8 cellular contexts compared by ENCODE assay signal in genomic region chr10:47311900-47312662, GRCh38. TPM values are rescaled to one million over a fixed set of nuclear protein-coding genes. Genes with fewer than 3 reads are reported as not detected.
DNase-seq lines count a peak whose midpoint lies in the region; ATAC-seq and TF ChIP-seq lines count a peak whose summit lies in the region.

No MANE protein-coding gene starts in this region.

- CTCF ChIA-PET in activated CD4-positive, alpha-beta memory T cell treated with anti-CD3 and anti-CD28 coated beads for 36 hours (lab: Charles Lee): interaction anchor here (0.6 to 9.8 kb wide), 33 partner anchors 9 to 319 kb away, joined by 3 to 369 read pairs (median 4); partner anchors contain the start of gene GDF10

- no peaks in the 10 kb centered on the region for H3K9me3 ChIP-seq in lung (ENCODE audit: control insufficient read depth in 2 of 2, insufficient read depth in 1 of 2, low read length in 1 of 2)

- ATAC-seq in HG02798 (IDR thresholded peaks at IDR 0.05; ENCODE audit: poor library complexity, unreplicated experiment) (peak; percentile 80), lung (ENCODE audit: insufficient read depth, low FRiP score) (peak; percentile 68), GM18517 (IDR thresholded peaks at IDR 0.05; ENCODE audit: unreplicated experiment) (no peak)

- H3K27ac ChIP-seq in dorsolateral prefrontal cortex (no peak overlapping the region), lung (ENCODE audit: low read depth in 1 of 2, low read length in 1 of 2) (no peak overlapping the region)

- no peak overlapping the region for H3K4me3 Mint-ChIP-seq in activated CD4-positive, alpha-beta memory T cell treated with anti-CD3 and anti-CD28 coated beads for 36 hours

- peak; percentile 20 to 95 (median 87) for TF ChIP-seq CTCF in dorsolateral prefrontal cortex (IDR thresholded peaks at IDR 0.05 in 54 of 56, conservative IDR thresholded peaks at IDR 0.05 in 2 of 56; ENCODE audit: low read depth in 1 of 56, partially characterized antibody in 56 of 56)
- TF ChIP-seq CTCF in lung (IDR thresholded peaks at IDR 0.05; ENCODE audit: control extremely low read depth, extremely low read depth): peak; percentile 82

- peak overlapping the region; percentile 51 for H3K27ac Mint-ChIP-seq in activated CD4-positive, alpha-beta memory T cell treated with anti-CD3 and anti-CD28 coated beads for 36 hours

- no peaks in the 10 kb centered on the region for H3K9me3 Mint-ChIP-seq in activated CD4-positive, alpha-beta memory T cell treated with anti-CD3 and anti-CD28 coated beads for 36 hours

- no peaks in the 10 kb centered on the region for H3K27me3 Mint-ChIP-seq in activated CD4-positive, alpha-beta memory T cell treated with anti-CD3 and anti-CD28 coated beads for 36 hours

- WGBS in lung, 2 donors: 23 to 31% methylated on average over 21 of the region's 21 CpGs

- POLR2A ChIA-PET in activated CD4-positive, alpha-beta memory T cell treated with anti-CD3 and anti-CD28 coated beads for 36 hours (lab: Charles Lee): interaction anchor here (1.0 kb wide), 1 partner anchor 264 kb away, joined by 7 read pairs; no protein-coding TSS in a partner anchor

- intact Hi-C loops in activated CD4-positive, alpha-beta memory T cell treated with anti-CD3 and anti-CD28 coated beads for 36 hours (cut with micrococcal nuclease): loop anchor here (1.0 to 5.0 kb wide), 4 partner anchors 52 to 288 kb away; no protein-coding TSS in a partner anchor
- intact Hi-C loops in dorsolateral prefrontal cortex (cut with DNase I): loop anchor here (1.0 to 10.0 kb wide), 4 partner anchors 265 to 317 kb away; no protein-coding TSS in a partner anchor

- peaks cover 22% of the 10 kb centered on the region for H3K4me1 Mint-ChIP-seq in activated CD4-positive, alpha-beta memory T cell treated with anti-CD3 and anti-CD28 coated beads for 36 hours (ENCODE audit: low read depth)

- no peaks in the 10 kb centered on the region for H3K36me3 Mint-ChIP-seq in activated CD4-positive, alpha-beta memory T cell treated with anti-CD3 and anti-CD28 coated beads for 36 hours

- H3K36me3 ChIP-seq in lung (ENCODE audit: control insufficient read depth in 2 of 2, insufficient read depth in 2 of 2, low read length in 2 of 2): no peaks in the 10 kb centered on the region

- no peaks in the 10 kb centered on the region for H3K4me1 ChIP-seq in lung (ENCODE audit: control insufficient read depth in 2 of 2, insufficient read depth in 2 of 2, low read length in 2 of 2)

- H3K27me3 ChIP-seq in dorsolateral prefrontal cortex (peaks cover 0 to 4% (median 0%) of the 10 kb centered on the region in 45 donors), lung (ENCODE audit: control insufficient read depth, insufficient read depth) (no peaks in the 10 kb centered on the region)

- H3K4me3 ChIP-seq in dorsolateral prefrontal cortex (no peak overlapping the region), lung (no peak overlapping the region)

- DNase-seq in GM04504 (ENCODE audit: low read depth) (peak; percentile 40), NCI-H510A (lab: John Stamatoyannopoulos, UW) (peak; percentile 28), dorsolateral prefrontal cortex (peak; percentile 72 to 89 (median 86)), lung (ENCODE audit: low spot score) (peak; percentile 69)
- DNase-seq in activated CD4-positive, alpha-beta memory T cell treated with anti-CD3 and anti-CD28 coated beads for 36 hours: peak; percentile 91
- peak; percentile 66 for DNase-seq in stimulated activated CD8-positive, alpha-beta memory T cell treated with anti-CD3 and anti-CD28 coated beads, Interleukin-12 subunit alpha, Interleukin-12 subunit beta, amount 100 ng/mL, for 24 hours (ENCODE audit: extremely low read depth)

RNA-seq across cellular contexts. Expression of gene GDF2, which starts 10.2 kb away (rescaled TPM):
- total RNA-seq in activated CD4-positive, alpha-beta memory T cell treated with anti-CD3 and anti-CD28 coated beads for 36 hours: not detected
- total RNA-seq in dorsolateral prefrontal cortex (under 1 TPM in 1 of 120 experiments, not detected in 119; 0.30 TPM), lung (not detected)
- polyA plus RNA-seq in lung: not detected

RNA-seq across cellular contexts. Expression of gene GDF10, which starts 12.1 kb away (rescaled TPM):
- total RNA-seq in activated CD4-positive, alpha-beta memory T cell treated with anti-CD3 and anti-CD28 coated beads for 36 hours: under 1 TPM; 0.50 to 0.56 TPM
- total RNA-seq in dorsolateral prefrontal cortex (10 to 100 TPM in 28 of 120 experiments, 1 to 10 TPM in 92; 3.4 to 13.9 (median 8.0) TPM), lung (10 to 100 TPM; 30.3 to 34.7 TPM)
- 1 to 10 TPM; 2.3 to 3.0 TPM for polyA plus RNA-seq in lung

RNA-seq across cellular contexts. Expression of gene RBP3, which starts 36.1 kb away (rescaled TPM):
- not detected for total RNA-seq in activated CD4-positive, alpha-beta memory T cell treated with anti-CD3 and anti-CD28 coated beads for 36 hours
- total RNA-seq in dorsolateral prefrontal cortex: under 1 TPM in 1 of 120 experiments, not detected in 119; 0.11 TPM
- not detected for total RNA-seq in lung
- under 1 TPM in 1 of 2 donors, not detected in 1; 0.01 TPM for polyA plus RNA-seq in lung

Comparison
In these comparisons a context has a peak if more than half of its experiments do, and no peak if none do; other contexts are left out.
1. DNase-seq: peak in every context shown above with its lines; median percentile 91 in activated CD4-positive, alpha-beta memory T cell treated with anti-CD3 and anti-CD28 coated beads for 36 hours; 86 in dorsolateral prefrontal cortex; 69 in lung; 66 in stimulated activated CD8-positive, alpha-beta memory T cell treated with anti-CD3 and anti-CD28 coated beads, Interleukin-12 subunit alpha, Interleukin-12 subunit beta, amount 100 ng/mL, for 24 hours; 40 in GM04504; 28 in NCI-H510A.